2 cellular contexts compared by ENCODE assay signal in genomic region chr10:84415539-84416244, GRCh38.
TF ChIP-seq lines count a peak whose summit lies in the region.

No MANE protein-coding gene starts in this region.

TF ChIP-seq in K562, 482 proteins besides CTCF, POLR2A, EP300 and RAD21 (continued from another document):
- no peak for TF ChIP-seq CEBPG (CRISPR knock-in tag; IDR thresholded peaks at IDR 0.05)
- peak in 1 of 2 experiments; percentile 68; a peak in 1 of 4 replicates for TF ChIP-seq CEBPG (tag; conservative IDR thresholded peaks at IDR 0.05 in 1 of 2, IDR thresholded peaks at IDR 0.05 in 1 of 2)
- TF ChIP-seq KLF13 (tag; IDR thresholded peaks at IDR 0.05; ENCODE audit: borderline replicate concordance, low read depth), result no peak
- TF ChIP-seq CEBPB (tag; IDR thresholded peaks at IDR 0.05), result peak; percentile 86
- TF ChIP-seq ZNF717 (CRISPR knock-in tag; IDR thresholded peaks at IDR 0.05), result no peak
- TF ChIP-seq CREM (IDR thresholded peaks at IDR 0.05; ENCODE audit: low read depth), result no peak
TF ChIP-seq in K562: peak in this region for 2.

TF ChIP-seq in HepG2, 621 proteins besides CTCF, POLR2A, EP300 and RAD21 (continued from another document):
- no peak for TF ChIP-seq ZNF646 (CRISPR knock-in tag; IDR thresholded peaks at IDR 0.05)
- no peak for TF ChIP-seq ZBTB26 (CRISPR knock-in tag; IDR thresholded peaks at IDR 0.05; ENCODE audit: borderline replicate concordance)
- peak; percentile 89 for TF ChIP-seq CEBPB (IDR thresholded peaks at IDR 0.05; ENCODE audit: borderline replicate concordance, low read depth, low read length)
- TF ChIP-seq ZMYM4 (CRISPR knock-in tag; IDR thresholded peaks at IDR 0.05), result 0 out of 2 replicates have a peak, but pooled peaks have one; percentile 33
